In genomic region chr20:600141-600540, GRCh38 we compare ENCODE assay signal across 1 cellular context.
TF ChIP-seq lines count a peak whose summit lies in the region.

No MANE protein-coding gene starts in this region.

TF ChIP-seq in HepG2, 621 proteins besides CTCF, POLR2A, EP300 and RAD21:
- TF ChIP-seq ZNF547 (CRISPR knock-in tag; IDR thresholded peaks at IDR 0.05) (no peak), ZNF546 (CRISPR knock-in tag; conservative IDR thresholded peaks at IDR 0.05) (no peak), ZNF121 (CRISPR knock-in tag; IDR thresholded peaks at IDR 0.05) (no peak), KDM5A (IDR thresholded peaks at IDR 0.05; ENCODE audit: borderline replicate concordance, low read length) (no peak), ZNF768 (CRISPR knock-in tag; IDR thresholded peaks at IDR 0.05) (peak; percentile 94)
